ENCODE assay signal across 14 cellular contexts in genomic region chr1:185319152-185319501, GRCh38. TPM values are rescaled to one million over a fixed set of nuclear protein-coding genes. Genes with fewer than 3 reads are reported as not detected.
DNase-seq lines count a peak whose midpoint lies in the region; ATAC-seq and TF ChIP-seq lines count a peak whose summit lies in the region.
"Had no signal": no experiment of that assay in that cellular context is flagged by ENCODE, and none has a peak within 500 bp of the region (broad histone marks: within the 10 kb centered on the region; RNA-seq: fewer than 3 reads in every experiment).

No MANE protein-coding gene starts in this region.

- peak overlapping the region; percentile 10 to 95 (median 47); a peak in 18 of 22 replicates for H3K4me2 ChIP-seq in BLaER1 treated with 17β-estradiol and CSF1 and Interleukin-3, amounts not matched to agents 10 nM and 100 nM

- H3K27ac Mint-ChIP-seq in Calu3 (ENCODE audit: unreplicated experiment), result no peak overlapping the region
- peak overlapping the region; percentile 100 for H3K27ac Mint-ChIP-seq in activated T-helper 17 cell treated with anti-CD3 and anti-CD28 coated beads, Interleukin-2, amount 50 U/mL, for 72 hours
- peak overlapping the region; percentile 4 for H3K27ac Mint-ChIP-seq in neural crest cell (ENCODE audit: unreplicated experiment)

- H3K9me3 ChIP-seq in BLaER1 treated with 17β-estradiol and CSF1 and Interleukin-3, amounts not matched to agents 10 nM and 100 nM (replicated peaks in 1 of 11), result peaks cover 14 to 26% (median 18%) of the 10 kb centered on the region in 11 experiments; a peak in 19 of 22 replicates
- H3K9me3 ChIP-seq in HAP-1, result 0 out of 2 replicates have a peak, but pooled peaks cover 2% of the 10 kb centered on the region
- H3K9me3 ChIP-seq: sigmoid colon had no signal

- H3K27me3 ChIP-seq in BLaER1 treated with 17β-estradiol and CSF1 and Interleukin-3, amounts not matched to agents 10 nM and 100 nM, result no peaks in the 10 kb centered on the region
- no peaks in the 10 kb centered on the region for H3K27me3 ChIP-seq in HAP-1 (ENCODE audit: low read depth)
- H3K27me3 ChIP-seq: sigmoid colon had no signal

- H3K9me3 Mint-ChIP-seq in Calu3 (ENCODE audit: low read depth, unreplicated experiment) (peaks cover 2% of the 10 kb centered on the region), neural crest cell (peaks cover 6% of the 10 kb centered on the region)
- H3K9me3 Mint-ChIP-seq in activated T-helper 17 cell treated with anti-CD3 and anti-CD28 coated beads, Interleukin-2, amount 50 U/mL, for 72 hours, result peaks cover 13% of the 10 kb centered on the region

- H3K36me3 ChIP-seq in BLaER1 treated with 17β-estradiol and CSF1 and Interleukin-3, amounts not matched to agents 10 nM and 100 nM, result peaks cover 0 to 17% (median 4%) of the 10 kb centered on the region in 11 experiments; a peak in 8 of 22 replicates
- no peaks in the 10 kb centered on the region for H3K36me3 ChIP-seq in HAP-1 (replicated peaks)
- H3K36me3 ChIP-seq: sigmoid colon had no signal

- TF ChIP-seq CTCF in Calu3 (IDR thresholded peaks at IDR 0.05; ENCODE audit: unreplicated experiment), result no peak
- TF ChIP-seq CTCF in neural crest cell (conservative IDR thresholded peaks at IDR 0.05), result no peak

- in situ Hi-C loops in HAP-1 (cut with MboI; ENCODE audit: low sequenced_read_pairs), result loop anchor here (25.0 kb wide), 2 partner anchors 343 to 1043 kb away; no protein-coding TSS in a partner anchor

- DNase-seq in Calu3, result no peak
- no peak for DNase-seq in neural crest cell (ENCODE audit: low read depth, low spot score)
- no peak for DNase-seq in HAP-1 (ENCODE audit: low spot score in 2 of 2)
- DNase-seq: activated CD4-positive, CD25-positive, alpha-beta regulatory T cell; hippocampal formation; mesendoderm; NCI-H1092 treated with DMSO at 0.1 percent for 48 hours; sigmoid colon; stimulated activated CD4-positive, alpha-beta T cell treated with anti-CD3 and anti-CD28 coated beads, Interleukin-2, amount 100 ng/mL, for 24 hours had no signal

- no peak overlapping the region for H3K9ac ChIP-seq in BLaER1 treated with 17β-estradiol and CSF1 and Interleukin-3, amounts not matched to agents 10 nM and 100 nM

- H3K36me3 Mint-ChIP-seq in Calu3 (ENCODE audit: insufficient read depth, unreplicated experiment) (peaks cover 38% of the 10 kb centered on the region), neural crest cell (ENCODE audit: low read depth) (peaks cover 19% of the 10 kb centered on the region)
- H3K36me3 Mint-ChIP-seq in activated T-helper 17 cell treated with anti-CD3 and anti-CD28 coated beads, Interleukin-2, amount 50 U/mL, for 72 hours (ENCODE audit: low read depth), result peaks cover 69% of the 10 kb centered on the region

- peaks cover 24% of the 10 kb centered on the region for H3K4me1 Mint-ChIP-seq in Calu3 (ENCODE audit: low read depth, unreplicated experiment)
- H3K4me1 Mint-ChIP-seq in activated T-helper 17 cell treated with anti-CD3 and anti-CD28 coated beads, Interleukin-2, amount 50 U/mL, for 72 hours, result peaks cover 31% of the 10 kb centered on the region
- H3K4me1 Mint-ChIP-seq in neural crest cell, result peaks cover 35% of the 10 kb centered on the region

- H3K27ac ChIP-seq in BLaER1 treated with 17β-estradiol and CSF1 and Interleukin-3, amounts not matched to agents 10 nM and 100 nM, result peak overlapping the region in 5 of 11 experiments; percentile 30 to 99 (median 32); a peak in 5 of 22 replicates
- H3K27ac ChIP-seq: C4-2B had no signal

- H3K4me3 ChIP-seq in BLaER1 treated with 17β-estradiol and CSF1 and Interleukin-3, amounts not matched to agents 10 nM and 100 nM, result no peak overlapping the region
- H3K4me3 ChIP-seq in HAP-1, result no peak overlapping the region
- H3K4me3 ChIP-seq: sigmoid colon had no signal

- BruUV-seq in Calu3 (replicated peaks; lab: Mats Ljungman, UMichigan), result no TSS peak

- H3K4me3 Mint-ChIP-seq in Calu3 (ENCODE audit: low read depth, unreplicated experiment), result peak overlapping the region; percentile 99
- peak overlapping the region; percentile 96 for H3K4me3 Mint-ChIP-seq in activated T-helper 17 cell treated with anti-CD3 and anti-CD28 coated beads, Interleukin-2, amount 50 U/mL, for 72 hours
- peak overlapping the region; percentile 85 for H3K4me3 Mint-ChIP-seq in neural crest cell

- H3K27me3 Mint-ChIP-seq in Calu3 (ENCODE audit: unreplicated experiment) (no peaks in the 10 kb centered on the region), neural crest cell (ENCODE audit: low read depth) (no peaks in the 10 kb centered on the region)
- H3K27me3 Mint-ChIP-seq in activated T-helper 17 cell treated with anti-CD3 and anti-CD28 coated beads, Interleukin-2, amount 50 U/mL, for 72 hours, result no peaks in the 10 kb centered on the region

- H4K20me1 ChIP-seq in BLaER1 treated with 17β-estradiol and CSF1 and Interleukin-3, amounts not matched to agents 10 nM and 100 nM, result peaks cover 20 to 29% (median 24%) of the 10 kb centered on the region in 11 experiments

- peaks cover 18 to 30% (median 27%) of the 10 kb centered on the region in 10 experiments for H3K4me1 ChIP-seq in BLaER1 treated with 17β-estradiol and CSF1 and Interleukin-3, amounts not matched to agents 10 nM and 100 nM
- H3K4me1 ChIP-seq in HAP-1, result peaks cover 15% of the 10 kb centered on the region

- intact Hi-C loops in Calu3 (cut with micrococcal nuclease; ENCODE audit: unreplicated experiment), result loop anchor here (5.0 to 10.0 kb wide), 2 partner anchors 248 to 896 kb away; no protein-coding TSS in a partner anchor

- no peak for ATAC-seq in activated T-helper 17 cell treated with anti-CD3 and anti-CD28 coated beads, Interleukin-2, amount 50 U/mL, for 72 hours (replicated peaks)
- ATAC-seq in GM21786 (IDR thresholded peaks at IDR 0.05; ENCODE audit: unreplicated experiment) (no peak), GM19452 (IDR thresholded peaks at IDR 0.05; ENCODE audit: unreplicated experiment) (no peak)

- CTCF ChIA-PET in Calu3 (lab: Charles Lee), result interaction anchor here (0.6 to 4.7 kb wide), 2 partner anchors 236 to 276 kb away, joined by 12 to 51 read pairs; no protein-coding TSS in a partner anchor

RNA-seq across cellular contexts. Expression of gene IVNS1ABP, which starts 2.1 kb away (rescaled TPM):
- total RNA-seq in Calu3 (2022) (121 and 135 TPM in 2 replicates), neural crest cell (125 and 126 TPM in 2 replicates)
- total RNA-seq in activated T-helper 17 cell treated with anti-CD3 and anti-CD28 coated beads, Interleukin-2, amount 50 U/mL, for 72 hours, result 100 to 1,000 TPM; 215 to 269 TPM
